1 cellular context compared by ENCODE assay signal in the genomic region with DNA sequence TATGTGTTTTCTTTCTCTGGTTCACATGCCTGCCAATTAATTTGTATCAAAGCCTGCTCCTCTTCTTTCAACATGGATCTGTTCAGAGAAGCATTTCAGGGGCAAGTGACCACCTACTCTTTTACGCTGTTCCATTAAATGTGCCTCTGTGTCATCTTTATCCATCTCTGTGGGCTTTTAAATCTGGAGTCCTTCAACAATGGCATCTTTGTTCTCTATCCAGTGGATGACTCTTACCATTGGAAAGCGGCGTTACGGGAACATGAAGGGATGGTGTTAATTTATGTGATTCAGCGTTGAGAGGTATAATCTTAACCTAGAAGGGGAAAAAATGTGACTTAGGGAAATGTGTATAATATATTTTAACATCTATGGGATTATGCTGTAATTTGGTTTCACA.
TF ChIP-seq lines count a peak whose summit lies in the region.

No MANE protein-coding gene starts in this region.

TF ChIP-seq in GM23338, 12 proteins besides CTCF, POLR2A, EP300 and RAD21 (continued from another document):
- TF ChIP-seq, protein P1, sequence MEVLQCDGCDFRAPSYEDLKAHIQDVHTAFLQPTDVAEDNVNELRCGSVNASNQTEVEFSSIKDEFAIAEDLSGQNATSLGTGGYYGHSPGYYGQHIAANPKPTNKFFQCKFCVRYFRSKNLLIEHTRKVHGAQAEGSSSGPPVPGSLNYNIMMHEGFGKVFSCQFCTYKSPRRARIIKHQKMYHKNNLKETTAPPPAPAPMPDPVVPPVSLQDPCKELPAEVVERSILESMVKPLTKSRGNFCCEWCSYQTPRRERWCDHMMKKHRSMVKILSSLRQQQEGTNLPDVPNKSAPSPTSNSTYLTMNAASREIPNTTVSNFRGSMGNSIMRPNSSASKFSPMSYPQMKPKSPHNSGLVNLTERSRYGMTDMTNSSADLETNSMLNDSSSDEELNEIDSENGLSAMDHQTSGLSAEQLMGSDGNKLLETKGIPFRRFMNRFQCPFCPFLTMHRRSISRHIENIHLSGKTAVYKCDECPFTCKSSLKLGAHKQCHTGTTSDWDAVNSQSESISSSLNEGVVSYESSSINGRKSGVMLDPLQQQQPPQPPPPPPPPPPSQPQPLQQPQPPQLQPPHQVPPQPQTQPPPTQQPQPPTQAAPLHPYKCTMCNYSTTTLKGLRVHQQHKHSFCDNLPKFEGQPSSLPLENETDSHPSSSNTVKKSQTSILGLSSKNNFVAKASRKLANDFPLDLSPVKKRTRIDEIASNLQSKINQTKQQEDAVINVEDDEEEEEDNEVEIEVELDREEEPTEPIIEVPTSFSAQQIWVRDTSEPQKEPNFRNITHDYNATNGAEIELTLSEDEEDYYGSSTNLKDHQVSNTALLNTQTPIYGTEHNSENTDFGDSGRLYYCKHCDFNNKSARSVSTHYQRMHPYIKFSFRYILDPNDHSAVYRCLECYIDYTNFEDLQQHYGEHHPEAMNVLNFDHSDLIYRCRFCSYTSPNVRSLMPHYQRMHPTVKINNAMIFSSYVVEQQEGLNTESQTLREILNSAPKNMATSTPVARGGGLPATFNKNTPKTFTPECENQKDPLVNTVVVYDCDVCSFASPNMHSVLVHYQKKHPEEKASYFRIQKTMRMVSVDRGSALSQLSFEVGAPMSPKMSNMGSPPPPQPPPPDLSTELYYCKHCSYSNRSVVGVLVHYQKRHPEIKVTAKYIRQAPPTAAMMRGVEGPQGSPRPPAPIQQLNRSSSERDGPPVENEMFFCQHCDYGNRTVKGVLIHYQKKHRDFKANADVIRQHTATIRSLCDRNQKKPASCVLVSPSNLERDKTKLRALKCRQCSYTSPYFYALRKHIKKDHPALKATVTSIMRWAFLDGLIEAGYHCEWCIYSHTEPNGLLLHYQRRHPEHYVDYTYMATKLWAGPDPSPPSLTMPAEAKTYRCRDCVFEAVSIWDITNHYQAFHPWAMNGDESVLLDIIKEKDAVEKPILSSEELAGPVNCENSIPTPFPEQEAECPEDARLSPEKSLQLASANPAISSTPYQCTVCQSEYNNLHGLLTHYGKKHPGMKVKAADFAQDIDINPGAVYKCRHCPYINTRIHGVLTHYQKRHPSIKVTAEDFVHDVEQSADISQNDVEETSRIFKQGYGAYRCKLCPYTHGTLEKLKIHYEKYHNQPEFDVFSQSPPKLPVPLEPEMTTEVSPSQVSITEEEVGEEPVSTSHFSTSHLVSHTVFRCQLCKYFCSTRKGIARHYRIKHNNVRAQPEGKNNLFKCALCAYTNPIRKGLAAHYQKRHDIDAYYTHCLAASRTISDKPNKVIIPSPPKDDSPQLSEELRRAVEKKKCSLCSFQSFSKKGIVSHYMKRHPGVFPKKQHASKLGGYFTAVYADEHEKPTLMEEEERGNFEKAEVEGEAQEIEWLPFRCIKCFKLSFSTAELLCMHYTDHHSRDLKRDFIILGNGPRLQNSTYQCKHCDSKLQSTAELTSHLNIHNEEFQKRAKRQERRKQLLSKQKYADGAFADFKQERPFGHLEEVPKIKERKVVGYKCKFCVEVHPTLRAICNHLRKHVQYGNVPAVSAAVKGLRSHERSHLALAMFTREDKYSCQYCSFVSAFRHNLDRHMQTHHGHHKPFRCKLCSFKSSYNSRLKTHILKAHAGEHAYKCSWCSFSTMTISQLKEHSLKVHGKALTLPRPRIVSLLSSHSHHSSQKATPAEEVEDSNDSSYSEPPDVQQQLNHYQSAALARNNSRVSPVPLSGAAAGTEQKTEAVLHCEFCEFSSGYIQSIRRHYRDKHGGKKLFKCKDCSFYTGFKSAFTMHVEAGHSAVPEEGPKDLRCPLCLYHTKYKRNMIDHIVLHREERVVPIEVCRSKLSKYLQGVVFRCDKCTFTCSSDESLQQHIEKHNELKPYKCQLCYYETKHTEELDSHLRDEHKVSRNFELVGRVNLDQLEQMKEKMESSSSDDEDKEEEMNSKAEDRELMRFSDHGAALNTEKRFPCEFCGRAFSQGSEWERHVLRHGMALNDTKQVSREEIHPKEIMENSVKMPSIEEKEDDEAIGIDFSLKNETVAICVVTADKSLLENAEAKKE (CRISPR knock-in tag; IDR thresholded peaks at IDR 0.05) = no peak
- TF ChIP-seq JUNB (IDR thresholded peaks at IDR 0.05; ENCODE audit: unreplicated experiment) (no peak), STAT1 (IDR thresholded peaks at IDR 0.05; ENCODE audit: unreplicated experiment) (no peak), EZH2phosphoT487 (IDR thresholded peaks at IDR 0.05; ENCODE audit: unreplicated experiment) (no peak), POLR2AphosphoS5 (IDR thresholded peaks at IDR 0.05; ENCODE audit: low read depth) (no peak)
- TF ChIP-seq, protein P2, sequence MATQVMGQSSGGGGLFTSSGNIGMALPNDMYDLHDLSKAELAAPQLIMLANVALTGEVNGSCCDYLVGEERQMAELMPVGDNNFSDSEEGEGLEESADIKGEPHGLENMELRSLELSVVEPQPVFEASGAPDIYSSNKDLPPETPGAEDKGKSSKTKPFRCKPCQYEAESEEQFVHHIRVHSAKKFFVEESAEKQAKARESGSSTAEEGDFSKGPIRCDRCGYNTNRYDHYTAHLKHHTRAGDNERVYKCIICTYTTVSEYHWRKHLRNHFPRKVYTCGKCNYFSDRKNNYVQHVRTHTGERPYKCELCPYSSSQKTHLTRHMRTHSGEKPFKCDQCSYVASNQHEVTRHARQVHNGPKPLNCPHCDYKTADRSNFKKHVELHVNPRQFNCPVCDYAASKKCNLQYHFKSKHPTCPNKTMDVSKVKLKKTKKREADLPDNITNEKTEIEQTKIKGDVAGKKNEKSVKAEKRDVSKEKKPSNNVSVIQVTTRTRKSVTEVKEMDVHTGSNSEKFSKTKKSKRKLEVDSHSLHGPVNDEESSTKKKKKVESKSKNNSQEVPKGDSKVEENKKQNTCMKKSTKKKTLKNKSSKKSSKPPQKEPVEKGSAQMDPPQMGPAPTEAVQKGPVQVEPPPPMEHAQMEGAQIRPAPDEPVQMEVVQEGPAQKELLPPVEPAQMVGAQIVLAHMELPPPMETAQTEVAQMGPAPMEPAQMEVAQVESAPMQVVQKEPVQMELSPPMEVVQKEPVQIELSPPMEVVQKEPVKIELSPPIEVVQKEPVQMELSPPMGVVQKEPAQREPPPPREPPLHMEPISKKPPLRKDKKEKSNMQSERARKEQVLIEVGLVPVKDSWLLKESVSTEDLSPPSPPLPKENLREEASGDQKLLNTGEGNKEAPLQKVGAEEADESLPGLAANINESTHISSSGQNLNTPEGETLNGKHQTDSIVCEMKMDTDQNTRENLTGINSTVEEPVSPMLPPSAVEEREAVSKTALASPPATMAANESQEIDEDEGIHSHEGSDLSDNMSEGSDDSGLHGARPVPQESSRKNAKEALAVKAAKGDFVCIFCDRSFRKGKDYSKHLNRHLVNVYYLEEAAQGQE (IDR thresholded peaks at IDR 0.05; ENCODE audit: unreplicated experiment) = no peak
